ENCODE assay signal across 28 cellular contexts in genomic region chr2:37633838-37634237, GRCh38. TPM values are rescaled to one million over a fixed set of nuclear protein-coding genes. Genes with fewer than 3 reads are reported as not detected.
A peak's percentile ranks its signal among the peaks of the same experiment; 100 is the strongest.
DNase-seq lines count a peak whose midpoint lies in the region; ATAC-seq and TF ChIP-seq lines count a peak whose summit lies in the region.
"Had no signal": no experiment of that assay in that cellular context is flagged by ENCODE, and none has a peak within 500 bp of the region (broad histone marks: within the 10 kb centered on the region; RNA-seq: fewer than 3 reads in every experiment).

No MANE protein-coding gene starts in this region.

- no peaks in the 10 kb centered on the region for H4K20me1 ChIP-seq in OCI-LY3 (ENCODE audit: insufficient read depth, low read length)

- H3K27me3 Mint-ChIP-seq in stimulated activated naive CD8-positive, alpha-beta T cell treated with anti-CD3 and anti-CD28 coated beads, Interleukin-15, Interleukin-2, amounts not matched to agents 100 ng/mL and 50 ng/mL, for 24 hours, result no peaks in the 10 kb centered on the region
- H3K27me3 Mint-ChIP-seq in stimulated activated naive CD8-positive, alpha-beta T cell treated with anti-CD3 and anti-CD28 coated beads, Interleukin-15, amount 100 ng/mL, for 72 hours, result no peaks in the 10 kb centered on the region
- no peaks in the 10 kb centered on the region for H3K27me3 Mint-ChIP-seq in effector memory CD8-positive, alpha-beta T cell
- H3K27me3 Mint-ChIP-seq in stimulated activated memory B cell treated with anti-CD40 and anti-IgM and Interleukin-4, amounts not matched to agents 10 μg/mL and 1 μg/mL and 100 μg/mL, for 72 hours, result no peaks in the 10 kb centered on the region

- peak overlapping the region; percentile 8 for H3K4me3 Mint-ChIP-seq in stimulated activated naive CD8-positive, alpha-beta T cell treated with anti-CD3 and anti-CD28 coated beads, Interleukin-15, Interleukin-2, amounts not matched to agents 100 ng/mL and 50 ng/mL, for 24 hours
- peak overlapping the region in 1 of 2 donors; percentile 2 for H3K4me3 Mint-ChIP-seq in stimulated activated naive CD8-positive, alpha-beta T cell treated with anti-CD3 and anti-CD28 coated beads, Interleukin-15, amount 100 ng/mL, for 72 hours
- H3K4me3 Mint-ChIP-seq in effector memory CD8-positive, alpha-beta T cell, result peak overlapping the region; percentile 53 to 55
- H3K4me3 Mint-ChIP-seq in stimulated activated memory B cell treated with anti-CD40 and anti-IgM and Interleukin-4, amounts not matched to agents 10 μg/mL and 1 μg/mL and 100 μg/mL, for 72 hours, result no peak overlapping the region
- H3K4me3 Mint-ChIP-seq: neural crest cell had no signal

- no peak for ATAC-seq in stimulated activated naive CD8-positive, alpha-beta T cell treated with anti-CD3 and anti-CD28 coated beads, Interleukin-15, amount 100 ng/mL, for 72 hours
- ATAC-seq in effector memory CD8-positive, alpha-beta T cell (replicated peaks), result no peak
- ATAC-seq in stimulated activated memory B cell treated with anti-CD40 and anti-IgM and Interleukin-4, amounts not matched to agents 10 μg/mL and 1 μg/mL and 100 μg/mL, for 72 hours, result no peak
- no peak for ATAC-seq in Right ventricle myocardium superior (ENCODE audit: poor library complexity)
- ATAC-seq: body of pancreas, heart left ventricle, right cardiac atrium, Right ventricle myocardium inferior had no signal

- H2AFZ ChIP-seq in OCI-LY3 (ENCODE audit: low read depth, low read length), result no peak overlapping the region
- H2AFZ ChIP-seq: PC-9 had no signal

- H3K36me3 ChIP-seq in OCI-LY3 (replicated peaks; ENCODE audit: low read depth, low read length), result peaks cover 23% of the 10 kb centered on the region
- H3K36me3 ChIP-seq: BE2C, heart left ventricle, spleen, suprapubic skin had no signal

- H3K27ac Mint-ChIP-seq in stimulated activated naive CD8-positive, alpha-beta T cell treated with anti-CD3 and anti-CD28 coated beads, Interleukin-15, Interleukin-2, amounts not matched to agents 100 ng/mL and 50 ng/mL, for 24 hours, result peak overlapping the region; percentile 94
- no peak overlapping the region for H3K27ac Mint-ChIP-seq in stimulated activated naive CD8-positive, alpha-beta T cell treated with anti-CD3 and anti-CD28 coated beads, Interleukin-15, amount 100 ng/mL, for 72 hours
- peak overlapping the region; percentile 92 to 97 for H3K27ac Mint-ChIP-seq in effector memory CD8-positive, alpha-beta T cell
- H3K27ac Mint-ChIP-seq in stimulated activated memory B cell treated with anti-CD40 and anti-IgM and Interleukin-4, amounts not matched to agents 10 μg/mL and 1 μg/mL and 100 μg/mL, for 72 hours, result peak overlapping the region; percentile 73

- peak overlapping the region; percentile 35 for H3K4me2 ChIP-seq in OCI-LY3 (ENCODE audit: low read length)
- H3K4me2 ChIP-seq: PC-9 had no signal

- peaks cover 3% of the 10 kb centered on the region for H3K36me3 Mint-ChIP-seq in stimulated activated naive CD8-positive, alpha-beta T cell treated with anti-CD3 and anti-CD28 coated beads, Interleukin-15, Interleukin-2, amounts not matched to agents 100 ng/mL and 50 ng/mL, for 24 hours (ENCODE audit: low read depth)
- H3K36me3 Mint-ChIP-seq in effector memory CD8-positive, alpha-beta T cell (ENCODE audit: insufficient read depth), result peaks cover 28% of the 10 kb centered on the region
- no peaks in the 10 kb centered on the region for H3K36me3 Mint-ChIP-seq in stimulated activated memory B cell treated with anti-CD40 and anti-IgM and Interleukin-4, amounts not matched to agents 10 μg/mL and 1 μg/mL and 100 μg/mL, for 72 hours

- no peak overlapping the region; the same call in 1 of the 2 replicates for H3K9ac ChIP-seq in OCI-LY3 (ENCODE audit: low read length)

- no peaks in the 10 kb centered on the region for H3K27me3 ChIP-seq in OCI-LY3 (ENCODE audit: low read depth, low read length)
- H3K27me3 ChIP-seq: BE2C, body of pancreas, heart left ventricle, spleen, suprapubic skin had no signal

- H3K4me1 Mint-ChIP-seq in stimulated activated naive CD8-positive, alpha-beta T cell treated with anti-CD3 and anti-CD28 coated beads, Interleukin-15, Interleukin-2, amounts not matched to agents 100 ng/mL and 50 ng/mL, for 24 hours (ENCODE audit: low read depth), result peaks cover 90% of the 10 kb centered on the region
- peaks cover 75% of the 10 kb centered on the region for H3K4me1 Mint-ChIP-seq in stimulated activated naive CD8-positive, alpha-beta T cell treated with anti-CD3 and anti-CD28 coated beads, Interleukin-15, amount 100 ng/mL, for 72 hours
- H3K4me1 Mint-ChIP-seq in effector memory CD8-positive, alpha-beta T cell (ENCODE audit: low read depth in 2 of 2), result peaks cover 67 to 80% of the 10 kb centered on the region in 2 donors
- peaks cover 48% of the 10 kb centered on the region for H3K4me1 Mint-ChIP-seq in stimulated activated memory B cell treated with anti-CD40 and anti-IgM and Interleukin-4, amounts not matched to agents 10 μg/mL and 1 μg/mL and 100 μg/mL, for 72 hours

- intact Hi-C loops in Right ventricle myocardium superior (cut with DNase I), result no loop called here

- no peaks in the 10 kb centered on the region for H3K9me3 ChIP-seq in OCI-LY3 (ENCODE audit: insufficient read depth, low read length)
- H3K9me3 ChIP-seq: BE2C, body of pancreas, heart left ventricle, spleen, suprapubic skin had no signal

- DNase-seq in stimulated activated naive CD8-positive, alpha-beta T cell treated with anti-CD3 and anti-CD28 coated beads, Interleukin-15, amount 100 ng/mL, for 72 hours, result no peak
- DNase-seq in effector memory CD8-positive, alpha-beta T cell, result no peak
- no peak for DNase-seq in NCI-H1417 (lab: John Stamatoyannopoulos, UW)
- no peak for DNase-seq in stimulated activated CD4-positive, alpha-beta T cell treated with anti-CD3 and anti-CD28 coated beads, Interleukin-4, amount 100 ng/mL, for 4 hours
- DNase-seq in Right ventricle myocardium superior, result no peak
- DNase-seq: activated CD4-positive, alpha-beta T cell treated with anti-CD3 and anti-CD28 coated beads, Interleukin-2, amount 50 U/mL, for 1 hour; activated CD8-positive, alpha-beta memory T cell treated with anti-CD3 and anti-CD28 coated beads, Interleukin-2, amount 50 U/mL, for 48 hours; activated gamma-delta T cell; BE2C; body of pancreas; DMS79; GDM1; GOT3; heart left ventricle; NCI-H1092; NCI-H187 treated with DMSO at 0.1 percent for 48 hours; NCI-H524 treated with DMSO at 0.1 percent for 48 hours; NK-92 treated with Interleukin-12 subunit alpha and Interleukin-12 subunit beta, amount 100 ng/mL, for 24 hours; PC-9; right cardiac atrium; spleen had no signal

- peaks cover 62% of the 10 kb centered on the region for H3K4me1 ChIP-seq in OCI-LY3 (ENCODE audit: low read length)

- peaks cover 28% of the 10 kb centered on the region for H3K79me2 ChIP-seq in OCI-LY3 (ENCODE audit: low read length)

- no peaks in the 10 kb centered on the region for H3K9me3 Mint-ChIP-seq in stimulated activated naive CD8-positive, alpha-beta T cell treated with anti-CD3 and anti-CD28 coated beads, Interleukin-15, Interleukin-2, amounts not matched to agents 100 ng/mL and 50 ng/mL, for 24 hours
- H3K9me3 Mint-ChIP-seq in stimulated activated naive CD8-positive, alpha-beta T cell treated with anti-CD3 and anti-CD28 coated beads, Interleukin-15, amount 100 ng/mL, for 72 hours, result no peaks in the 10 kb centered on the region
- no peaks in the 10 kb centered on the region for H3K9me3 Mint-ChIP-seq in effector memory CD8-positive, alpha-beta T cell
- H3K9me3 Mint-ChIP-seq in stimulated activated memory B cell treated with anti-CD40 and anti-IgM and Interleukin-4, amounts not matched to agents 10 μg/mL and 1 μg/mL and 100 μg/mL, for 72 hours, result no peaks in the 10 kb centered on the region
- H3K9me3 Mint-ChIP-seq: T-helper 2 cell treated with Interferon-gamma antibody and Interleukin-4, amounts not matched to agents 5 μg/mL and 100 μg/mL, for 36 hours had no signal

- no peak for TF ChIP-seq CTCF in OCI-LY3 (IDR thresholded peaks at IDR 0.05; ENCODE audit: low read depth, low read length)

- H3K27ac ChIP-seq in OCI-LY3 (ENCODE audit: low read length), result peak overlapping the region; percentile 98
- H3K27ac ChIP-seq: body of pancreas, heart left ventricle, PC-9, suprapubic skin had no signal

- no peak overlapping the region; the same call in 1 of the 2 replicates for H3K4me3 ChIP-seq in OCI-LY3 (ENCODE audit: low read length)
- H3K4me3 ChIP-seq: body of pancreas, heart left ventricle, PC-9, suprapubic skin had no signal

RNA-seq across cellular contexts. Expression of gene CDC42EP3, which starts 37.6 kb away (rescaled TPM):
- 75.3 TPM for total RNA-seq in Right ventricle myocardium superior

Comparison
In these comparisons a context has a peak if more than half of its experiments do, and no peak if none do; other contexts are left out.
1. H3K27ac Mint-ChIP-seq: peak in stimulated activated naive CD8-positive, alpha-beta T cell treated with anti-CD3 and anti-CD28 coated beads, Interleukin-15, Interleukin-2, amounts not matched to agents 100 ng/mL and 50 ng/mL, for 24 hours (single experiment), effector memory CD8-positive, alpha-beta T cell (2 of 2) and stimulated activated memory B cell treated with anti-CD40 and anti-IgM and Interleukin-4, amounts not matched to agents 10 μg/mL and 1 μg/mL and 100 μg/mL, for 72 hours (single experiment); none in stimulated activated naive CD8-positive, alpha-beta T cell treated with anti-CD3 and anti-CD28 coated beads, Interleukin-15, amount 100 ng/mL, for 72 hours (0 of 2).